ENCODE assay signal across 8 cellular contexts in the genomic region with DNA sequence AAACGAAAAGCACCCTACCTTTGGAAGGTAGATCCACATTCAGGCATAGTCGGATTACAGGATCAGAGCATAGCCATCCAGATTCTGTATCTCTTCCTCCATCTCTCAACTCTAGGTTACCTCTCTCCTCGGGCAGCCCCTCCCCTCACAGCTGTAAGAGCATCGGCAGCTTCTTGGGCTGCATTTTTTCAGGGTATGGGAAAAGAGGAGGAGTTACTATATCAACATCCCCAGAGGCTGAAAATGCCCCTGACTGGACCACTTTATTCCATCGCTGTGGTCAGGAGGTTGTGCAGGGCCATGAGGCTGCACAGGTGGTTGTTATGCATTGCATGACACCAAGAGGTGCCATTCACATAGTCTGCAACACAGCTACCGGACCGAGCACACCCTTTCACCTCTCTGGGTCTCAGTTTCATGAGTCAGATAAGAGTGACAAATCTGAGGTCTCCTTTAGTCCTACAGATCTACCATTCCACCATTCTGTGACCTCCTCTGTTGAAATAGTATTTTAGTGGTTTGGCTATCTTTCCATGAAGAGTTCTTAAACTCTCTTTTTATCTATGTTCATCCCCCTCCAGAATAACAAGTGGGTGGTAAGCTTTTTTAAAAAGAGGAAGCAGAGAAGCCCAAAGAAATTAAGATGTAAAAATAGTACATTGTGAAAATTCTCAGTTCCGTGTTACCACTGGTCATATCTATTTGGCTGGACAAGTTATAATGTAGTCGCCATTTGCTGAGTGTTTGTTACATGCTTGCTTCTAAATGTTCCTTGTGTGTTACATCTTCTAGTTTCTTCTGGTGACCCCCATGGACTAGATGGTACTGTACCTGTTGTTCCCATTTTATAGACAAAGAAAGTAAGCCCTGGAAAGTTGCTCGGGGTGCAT. TPM values are rescaled to one million over a fixed set of nuclear protein-coding genes. Genes with fewer than 3 reads are reported as not detected.
DNase-seq lines count a peak whose midpoint lies in the region; ATAC-seq and TF ChIP-seq lines count a peak whose summit lies in the region.

No MANE protein-coding gene starts in this region.

- no peak overlapping the region for H3K18ac ChIP-seq in mesenchymal stem cell (ENCODE audit: low read depth in 1 of 2, low read length in 2 of 2)

- no peak overlapping the region for H3K23ac ChIP-seq in mesenchymal stem cell (ENCODE audit: low read length in 2 of 2)

- H3K9ac ChIP-seq in mesenchymal stem cell (ENCODE audit: low read length), result no peak overlapping the region

- no peak overlapping the region for H2BK15ac ChIP-seq in mesenchymal stem cell (ENCODE audit: low read depth, poor library complexity, severe bottlenecking)

- no peak overlapping the region for H2AK5ac ChIP-seq in mesenchymal stem cell (ENCODE audit: low read length, severe bottlenecking)

- no peak overlapping the region for H3K4ac ChIP-seq in mesenchymal stem cell (ENCODE audit: low read depth in 1 of 2, low read length in 2 of 2)

- intact Hi-C loops in lower lobe of right lung (cut with DNase I), result no loop called here

- H3K36me3 ChIP-seq in lower lobe of right lung (no peaks in the 10 kb centered on the region), right atrium auricular region (no peaks in the 10 kb centered on the region), mesenchymal stem cell (ENCODE audit: control insufficient read depth in 1 of 2, insufficient read depth in 2 of 2, low read depth in 1 of 2, low read length in 2 of 2) (no peaks in the 10 kb centered on the region)

- no peak overlapping the region for H4K91ac ChIP-seq in mesenchymal stem cell (ENCODE audit: low read length)

- H3K4me1 ChIP-seq in lower lobe of right lung (no peaks in the 10 kb centered on the region), right atrium auricular region (no peaks in the 10 kb centered on the region), mesenchymal stem cell (ENCODE audit: control insufficient read depth, insufficient read depth, low read depth, low read length) (no peaks in the 10 kb centered on the region)

- WGBS in mesenchymal stem cell, result 89% methylated on average over 8 of the region's 10 CpGs

- H2BK12ac ChIP-seq in mesenchymal stem cell (ENCODE audit: low read length in 2 of 2), result no peak overlapping the region

- DNase-seq in lower lobe of right lung (no peak), right atrium auricular region (ENCODE audit: low spot score) (no peak), mesenchymal stem cell (no peak), foreskin melanocyte (no peak)
- DNase-seq in activated CD4-positive, CD25-positive, alpha-beta regulatory T cell treated with anti-CD3 and anti-CD28 coated beads, Interleukin-2, amount 50 U/mL, for 72 hours, result no peak

- no peak overlapping the region for H2BK5ac ChIP-seq in mesenchymal stem cell (ENCODE audit: low read depth, low read length, poor library complexity, severe bottlenecking)

- no peak overlapping the region for H2AFZ ChIP-seq in mesenchymal stem cell (ENCODE audit: low read depth, low read length)

- H3K4me2 ChIP-seq in mesenchymal stem cell (ENCODE audit: low read length, poor library complexity, severe bottlenecking), result no peak overlapping the region

- TF ChIP-seq CTCF in lower lobe of right lung (IDR thresholded peaks at IDR 0.05) (no peak), right atrium auricular region (IDR thresholded peaks at IDR 0.05) (no peak)

- H3K9me3 ChIP-seq in lower lobe of right lung (no peaks in the 10 kb centered on the region), right atrium auricular region (no peaks in the 10 kb centered on the region), mesenchymal stem cell (ENCODE audit: control insufficient read depth, low read length) (no peaks in the 10 kb centered on the region)

- no peak overlapping the region for H4K8ac ChIP-seq in mesenchymal stem cell (ENCODE audit: low read length)

- H3K14ac ChIP-seq in mesenchymal stem cell (ENCODE audit: low read length in 2 of 2), result no peak overlapping the region

- ATAC-seq in GM18517 (IDR thresholded peaks at IDR 0.05; ENCODE audit: unreplicated experiment), result peak; percentile 83
- ATAC-seq in GM21723 (IDR thresholded peaks at IDR 0.05; ENCODE audit: unreplicated experiment), result peak; percentile 84
- ATAC-seq in HG03575 (IDR thresholded peaks at IDR 0.05; ENCODE audit: extremely low read depth, insufficient number of reproducible peaks, low FRiP score, unreplicated experiment), result peak; percentile 56
- ATAC-seq in lower lobe of right lung, result peak in 1 of 2 donors; percentile 37

- H3K4me3 ChIP-seq in lower lobe of right lung (no peak overlapping the region), right atrium auricular region (no peak overlapping the region), mesenchymal stem cell (ENCODE audit: insufficient read depth in 1 of 2, low read depth in 1 of 2, low read length in 2 of 2) (no peak overlapping the region)

- no peaks in the 10 kb centered on the region for H3K79me1 ChIP-seq in mesenchymal stem cell (replicated peaks; ENCODE audit: low read length, poor library complexity, severe bottlenecking)

- no peak overlapping the region for H2BK120ac ChIP-seq in mesenchymal stem cell (ENCODE audit: low read depth, low read length)

- H3K27ac ChIP-seq in lower lobe of right lung, result peak overlapping the region; percentile 31
- H3K27ac ChIP-seq in right atrium auricular region, result no peak overlapping the region
- no peak overlapping the region for H3K27ac ChIP-seq in mesenchymal stem cell (ENCODE audit: low read length, poor library complexity, severe bottlenecking)

- H3K27me3 ChIP-seq in lower lobe of right lung (ENCODE audit: low read depth) (no peaks in the 10 kb centered on the region), right atrium auricular region (no peaks in the 10 kb centered on the region), mesenchymal stem cell (ENCODE audit: control insufficient read depth in 1 of 2, insufficient read depth in 1 of 2, low read length in 2 of 2) (peaks cover 3 to 15% of the 10 kb centered on the region in 2 experiments)

RNA-seq across cellular contexts. Expression of gene SLC1A4, which starts 56.6 kb away (rescaled TPM):
- total RNA-seq in lower lobe of right lung, result 9.7 TPM
- total RNA-seq in right atrium auricular region, result 1 to 10 TPM; 2.2 to 6.0 TPM
- 14.3 TPM for polyA plus RNA-seq in mesenchymal stem cell (2013, experiment 1 of 2)
- 15.0 TPM for polyA plus RNA-seq in mesenchymal stem cell (2013, experiment 2 of 2)
